ENCODE assay signal across 8 cellular contexts in genomic region chrX:13937370-13938052, GRCh38.
DNase-seq lines count a peak whose midpoint lies in the region; ATAC-seq and TF ChIP-seq lines count a peak whose summit lies in the region.

No MANE protein-coding gene starts in this region.

- no peak for DNase-seq in GM12864 (ENCODE audit: low read depth)
- no peak for DNase-seq in NCI-H2107 (lab: John Stamatoyannopoulos, UW)
- no peak for DNase-seq in NCI-H1048 (lab: John Stamatoyannopoulos, UW)

- H3K36me3 Mint-ChIP-seq in activated naive CD8-positive, alpha-beta T cell, result no peaks in the 10 kb centered on the region

- H3K9me3 ChIP-seq in iPS-15b (ENCODE audit: control insufficient read depth, insufficient read depth, low read length), result no peaks in the 10 kb centered on the region

- no peaks in the 10 kb centered on the region for H3K4me1 Mint-ChIP-seq in activated naive CD8-positive, alpha-beta T cell (ENCODE audit: low read depth)

- H3K27ac ChIP-seq in 22Rv1 (peak overlapping the region; percentile 15; the same call in 1 of the 2 replicates), skin epidermis (peak overlapping the region in 9 of 21 experiments; percentile 2 to 77 (median 31))

- H3K4me3 ChIP-seq in GM12864 (ENCODE audit: low read depth, low read length), result peak overlapping the region; percentile 35; the same call in 1 of the 2 replicates
- H3K4me3 ChIP-seq in iPS-15b (ENCODE audit: low read depth, low read length), result peak overlapping the region; percentile 83
- H3K4me3 ChIP-seq in skin epidermis, result peak overlapping the region; percentile 44 to 55 (median 45)

- H3K27me3 ChIP-seq in iPS-15b (ENCODE audit: control insufficient read depth, insufficient read depth, low read length), result no peaks in the 10 kb centered on the region

- H3K9ac ChIP-seq in iPS-15b (ENCODE audit: low read depth, low read length), result peak overlapping the region; percentile 88

- peaks cover 51% of the 10 kb centered on the region for H3K4me1 ChIP-seq in iPS-15b (ENCODE audit: control insufficient read depth, insufficient read depth, low read length)

- TF ChIP-seq CTCF in 22Rv1 (IDR thresholded peaks at IDR 0.05) (no peak), GM12864 (IDR thresholded peaks at IDR 0.05; ENCODE audit: low read depth, low read length, missing control alignments) (no peak)

- no peaks in the 10 kb centered on the region for H3K9me3 Mint-ChIP-seq in activated naive CD8-positive, alpha-beta T cell (ENCODE audit: low read depth)

- ATAC-seq in HG03196 (IDR thresholded peaks at IDR 0.05; ENCODE audit: unreplicated experiment), result no peak

- H3K27me3 Mint-ChIP-seq in activated naive CD8-positive, alpha-beta T cell, result peaks cover 13% of the 10 kb centered on the region

- H3K27ac Mint-ChIP-seq in activated naive CD8-positive, alpha-beta T cell, result no peak overlapping the region

- H3K36me3 ChIP-seq in iPS-15b (ENCODE audit: control insufficient read depth, insufficient read depth, low read length), result no peaks in the 10 kb centered on the region

- peak overlapping the region; percentile 66 for H3K4me3 Mint-ChIP-seq in activated naive CD8-positive, alpha-beta T cell
